1 cellular context compared by ENCODE assay signal in genomic region chr5:783047-783446, GRCh38.
A peak's percentile ranks its signal among the peaks of the same experiment; 100 is the strongest.
TF ChIP-seq lines count a peak whose summit lies in the region.

No MANE protein-coding gene starts in this region.

TF ChIP-seq in HCT116, 20 proteins besides CTCF, POLR2A, EP300 and RAD21:
- TF ChIP-seq MAX (IDR thresholded peaks at IDR 0.05) (0 out of 2 replicates have a peak, but pooled peaks have one; percentile 42), TCF7L2 (IDR thresholded peaks at IDR 0.05; ENCODE audit: borderline replicate concordance, extremely low read depth, insufficient read depth, insufficient read length) (peak; percentile 26)
